Comparison of ENCODE assay signal across 8 cellular contexts in genomic region chr5:124746916-124747769, GRCh38. TPM values are rescaled to one million over a fixed set of nuclear protein-coding genes. Genes with fewer than 3 reads are reported as not detected.
DNase-seq lines count a peak whose midpoint lies in the region; ATAC-seq and TF ChIP-seq lines count a peak whose summit lies in the region.

No MANE protein-coding gene starts in this region.

- H2BK12ac ChIP-seq in mesenchymal stem cell (ENCODE audit: low read length in 2 of 2) = no peak overlapping the region

- no peak overlapping the region for H2AFZ ChIP-seq in mesenchymal stem cell (ENCODE audit: low read depth, low read length)

- TF ChIP-seq CTCF in AG10803 (conservative IDR thresholded peaks at IDR 0.05; ENCODE audit: low read length) (no peak), thyroid gland (IDR thresholded peaks at IDR 0.05) (no peak)

- H3K4ac ChIP-seq in mesenchymal stem cell (ENCODE audit: low read depth in 1 of 2, low read length in 2 of 2) = peak overlapping the region; percentile 43 to 87

- peak overlapping the region; percentile 99 for H3K27ac ChIP-seq in mesenchymal stem cell (ENCODE audit: low read length, poor library complexity, severe bottlenecking)
- H3K27ac ChIP-seq in thyroid gland = peak overlapping the region; percentile 91 to 93 (median 92)

- peak overlapping the region; percentile 64 for H4K91ac ChIP-seq in mesenchymal stem cell (ENCODE audit: low read length)

- intact Hi-C loops in thyroid gland (cut with DNase I) = no loop called here

- DNase-seq in AG10803 (ENCODE audit: low read depth) (peak; percentile 54), NCI-H1105 treated with DMSO at 0.1 percent for 48 hours (lab: John Stamatoyannopoulos, UW) (peak; percentile 85), SKM-1 treated with dmso at 0.1 percent for 144 hours (lab: John Stamatoyannopoulos, UW; ENCODE audit: unreplicated experiment) (peak; percentile 9), erythroblast (lab: John Stamatoyannopoulos, UW) (peak; percentile 65 to 84), mesenchymal stem cell (peak; percentile 98), thyroid gland (peak; percentile 85)

- H3K9me3 ChIP-seq in mesenchymal stem cell (ENCODE audit: control insufficient read depth, low read length) (no peaks in the 10 kb centered on the region), thyroid gland (no peaks in the 10 kb centered on the region)

- peak overlapping the region; percentile 66 to 78 for H3K18ac ChIP-seq in mesenchymal stem cell (ENCODE audit: low read depth in 1 of 2, low read length in 2 of 2)

- H3K4me2 ChIP-seq in mesenchymal stem cell (ENCODE audit: low read length, poor library complexity, severe bottlenecking) = peak overlapping the region; percentile 89

- TF ChIP-seq POLR2A in erythroblast (IDR thresholded peaks at IDR 0.05; ENCODE audit: low read length) (no peak), thyroid gland (IDR thresholded peaks at IDR 0.05) (peak in 1 of 2 donors; percentile 60)

- H3K4me1 ChIP-seq in mesenchymal stem cell (ENCODE audit: control insufficient read depth, insufficient read depth, low read depth, low read length) (no peaks in the 10 kb centered on the region), thyroid gland (peaks cover 12 to 22% of the 10 kb centered on the region in 2 donors)

- WGBS in mesenchymal stem cell = under 1% methylated on average over 17 of the region's 32 CpGs
- 0 to 1% methylated on average over 32 of the region's 32 CpGs for WGBS in thyroid gland, 2 donors

- peak overlapping the region; percentile 98 for H2BK5ac ChIP-seq in mesenchymal stem cell (ENCODE audit: low read depth, low read length, poor library complexity, severe bottlenecking)

- H3K79me1 ChIP-seq in mesenchymal stem cell (replicated peaks; ENCODE audit: low read length, poor library complexity, severe bottlenecking) = no peaks in the 10 kb centered on the region

- H2BK15ac ChIP-seq in mesenchymal stem cell (ENCODE audit: low read depth, poor library complexity, severe bottlenecking) = no peak overlapping the region

- H3K36me3 ChIP-seq in mesenchymal stem cell (ENCODE audit: control insufficient read depth in 1 of 2, insufficient read depth in 2 of 2, low read depth in 1 of 2, low read length in 2 of 2) = no peaks in the 10 kb centered on the region
- H3K36me3 ChIP-seq in thyroid gland = no peaks in the 10 kb centered on the region

- no peak overlapping the region for H3K23ac ChIP-seq in mesenchymal stem cell (ENCODE audit: low read length in 2 of 2)

- peak; percentile 34 for ATAC-seq in GM19035 (IDR thresholded peaks at IDR 0.05; ENCODE audit: unreplicated experiment)
- ATAC-seq in GM19455 (IDR thresholded peaks at IDR 0.05; ENCODE audit: unreplicated experiment) = no peak

- H3K4me3 ChIP-seq in AG10803 (ENCODE audit: low read length) (peak overlapping the region; percentile 57), mesenchymal stem cell (ENCODE audit: insufficient read depth in 1 of 2, low read depth in 1 of 2, low read length in 2 of 2) (peak overlapping the region; percentile 48 to 83), thyroid gland (replicated peaks in 1 of 3) (peak overlapping the region; percentile 25 to 56 (median 46))

- no peak overlapping the region for H2AK5ac ChIP-seq in mesenchymal stem cell (ENCODE audit: low read length, severe bottlenecking)

- H3K27me3 ChIP-seq in mesenchymal stem cell (ENCODE audit: control insufficient read depth in 1 of 2, insufficient read depth in 1 of 2, low read length in 2 of 2) (no peaks in the 10 kb centered on the region), thyroid gland (no peaks in the 10 kb centered on the region)

- H4K8ac ChIP-seq in mesenchymal stem cell (ENCODE audit: low read length) = no peak overlapping the region

- peak overlapping the region; percentile 95 for H3K9ac ChIP-seq in mesenchymal stem cell (ENCODE audit: low read length)

- H2BK120ac ChIP-seq in mesenchymal stem cell (ENCODE audit: low read depth, low read length) = peak overlapping the region; percentile 98

- no peak overlapping the region for H3K14ac ChIP-seq in mesenchymal stem cell (ENCODE audit: low read length in 2 of 2)

RNA-seq across cellular contexts. Expression of gene ZNF608, which starts 0.7 kb away (rescaled TPM):
- polyA plus RNA-seq in mesenchymal stem cell (2013, experiment 1 of 2) = 29.0 TPM
- polyA plus RNA-seq in mesenchymal stem cell (2013, experiment 2 of 2) = 27.7 TPM
- 10 to 100 TPM; 32.0 to 60.2 (median 36.8) TPM for total RNA-seq in thyroid gland

Comparison
In these comparisons a context has a peak if more than half of its experiments do, and no peak if none do; other contexts are left out.
1. DNase-seq: peak in every context shown above with its lines; median percentile 98 in mesenchymal stem cell; 85 in NCI-H1105 treated with DMSO at 0.1 percent for 48 hours; 85 in thyroid gland; 74 in erythroblast; 54 in AG10803; 9 in SKM-1 treated with dmso at 0.1 percent for 144 hours.